ENCODE assay signal across 22 cellular contexts in genomic region chr7:156487811-156488523, GRCh38.
"Had no signal": no experiment of that assay in that cellular context is flagged by ENCODE, and none has a peak within 500 bp of the region (broad histone marks: within the 10 kb centered on the region; RNA-seq: fewer than 3 reads in every experiment).

No MANE protein-coding gene starts in this region.

- H3K9me3 ChIP-seq: breast epithelium, esophagus muscularis mucosa, thoracic aorta, upper lobe of left lung had no signal

- H3K4me3 Mint-ChIP-seq: activated naive CD8-positive, alpha-beta T cell treated with anti-CD3 and anti-CD28 coated beads, Interleukin-2, amount 10 ng/mL, durations not matched to agents 7 days and 5 days; central memory CD8-positive, alpha-beta T cell; memory B cell; nephron progenitor cell; T-helper 17 cell had no signal

- H3K27ac ChIP-seq: breast epithelium, dorsolateral prefrontal cortex, esophagus muscularis mucosa, thoracic aorta, upper lobe of left lung had no signal

- H3K27me3 ChIP-seq: breast epithelium, dorsolateral prefrontal cortex, upper lobe of left lung had no signal

- H3K27ac Mint-ChIP-seq: activated naive CD8-positive, alpha-beta T cell treated with anti-CD3 and anti-CD28 coated beads, Interleukin-2, amount 10 ng/mL, durations not matched to agents 7 days and 5 days; memory B cell; nephron progenitor cell; T-helper 17 cell had no signal

- DNase-seq: activated CD4-positive, alpha-beta T cell treated with anti-CD3 and anti-CD28 coated beads for 4 hours; activated CD4-positive, alpha-beta T cell treated with anti-CD3 and anti-CD28 coated beads, Interleukin-2, amount 50 U/mL, for 48 hours; activated CD4-positive, CD25-positive, alpha-beta regulatory T cell; activated naive CD4-positive, alpha-beta T cell treated with Interleukin-2 at 50 U/mL for 16 hours; activated naive CD8-positive, alpha-beta T cell treated with anti-CD3 and anti-CD28 coated beads, Interleukin-2, amount 10 ng/mL, durations not matched to agents 7 days and 5 days; activated T-cell treated with anti-CD3 and anti-CD28 coated beads, Interleukin-2, amount 50 U/mL, for 48 hours; amniotic stem cell; dorsolateral prefrontal cortex; hypothalamus; nephron progenitor cell; nucleus accumbens; stimulated activated CD4-positive, alpha-beta T cell treated with anti-CD3 and anti-CD28 coated beads, Interleukin-4, amount 100 ng/mL, for 1 hour; stimulated activated naive CD4-positive, alpha-beta T cell treated with Interleukin-2 at 50 U/mL for 16 hours; T-helper 17 cell had no signal

- H3K9me3 Mint-ChIP-seq: activated naive CD8-positive, alpha-beta T cell treated with anti-CD3 and anti-CD28 coated beads, Interleukin-2, amount 10 ng/mL, durations not matched to agents 7 days and 5 days; central memory CD8-positive, alpha-beta T cell; memory B cell; nephron progenitor cell had no signal

- H3K36me3 ChIP-seq: breast epithelium, esophagus muscularis mucosa, thoracic aorta, upper lobe of left lung had no signal

- ATAC-seq: sciatic nerve, T-helper 17 cell had no signal

- FAIRE-seq: colon had no signal

- H3K36me3 Mint-ChIP-seq: activated naive CD8-positive, alpha-beta T cell treated with anti-CD3 and anti-CD28 coated beads, Interleukin-2, amount 10 ng/mL, durations not matched to agents 7 days and 5 days; memory B cell had no signal

- H3K4me1 ChIP-seq: breast epithelium, esophagus muscularis mucosa, upper lobe of left lung had no signal

- H3K4me1 Mint-ChIP-seq: activated naive CD8-positive, alpha-beta T cell treated with anti-CD3 and anti-CD28 coated beads, Interleukin-2, amount 10 ng/mL, durations not matched to agents 7 days and 5 days; central memory CD8-positive, alpha-beta T cell had no signal

- H3K4me3 ChIP-seq: breast epithelium, dorsolateral prefrontal cortex, esophagus muscularis mucosa, thoracic aorta, upper lobe of left lung had no signal
